Comparison of ENCODE assay signal across 8 cellular contexts in the genomic region with DNA sequence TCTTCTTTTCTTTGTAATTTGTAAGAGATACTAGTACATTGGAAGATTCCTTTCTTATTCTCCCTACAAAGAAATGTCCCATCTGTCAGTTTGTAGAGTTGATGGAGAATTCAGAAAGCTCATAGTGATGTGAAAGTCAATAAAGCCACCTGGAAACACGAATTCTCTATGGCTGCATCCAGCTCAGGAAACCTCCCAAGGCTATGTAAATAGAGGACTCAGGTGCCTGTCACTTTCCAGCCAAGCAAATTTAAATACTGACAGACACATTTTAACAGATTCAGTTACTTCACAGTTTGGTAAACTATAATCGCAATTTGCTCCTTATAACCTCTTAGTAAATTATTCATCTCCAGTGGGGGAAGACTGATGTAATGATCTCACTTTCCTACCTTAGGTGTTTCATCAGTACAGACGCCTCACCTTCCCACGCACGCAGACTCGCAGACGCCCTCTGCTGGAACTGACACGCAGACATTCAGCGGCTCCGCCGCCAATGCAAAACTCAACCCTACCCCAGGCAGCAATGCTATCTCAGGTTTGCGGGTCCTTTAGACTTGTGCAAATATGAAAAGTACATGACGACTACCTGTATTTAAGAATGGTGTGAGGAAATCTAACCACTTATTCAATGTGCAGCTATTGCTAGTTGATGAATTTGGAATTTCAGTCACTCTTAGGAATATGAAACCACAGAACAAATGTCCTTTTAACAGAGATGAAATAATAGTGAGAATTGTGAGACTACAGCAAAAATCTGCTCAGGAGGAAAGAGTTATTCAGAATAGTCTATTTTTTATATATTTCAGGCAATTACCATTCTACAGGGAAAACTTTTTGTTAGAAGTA.
DNase-seq lines count a peak whose midpoint lies in the region; ATAC-seq and TF ChIP-seq lines count a peak whose summit lies in the region.

No MANE protein-coding gene starts in this region.

- DNase-seq in NCI-H774 (lab: John Stamatoyannopoulos, UW) (peak; percentile 63), fibroblast of villous mesenchyme (ENCODE audit: low read depth) (peak; percentile 33), pons (ENCODE audit: low spot score) (peak; percentile 32), OCI-M2 (lab: John Stamatoyannopoulos, UW; ENCODE audit: unreplicated experiment) (no peak)
- peak; percentile 32 to 67 for DNase-seq in activated T-helper 1 cell treated with anti-CD3 and anti-CD28 coated beads, Interleukin-2, amount 50 U/mL, for 16 hours (ENCODE audit: low read depth in 1 of 2, low spot score in 1 of 2)

- peak; percentile 83 for TF ChIP-seq CTCF in fibroblast of villous mesenchyme (IDR thresholded peaks at IDR 0.05; ENCODE audit: insufficient read depth, low read depth, low read length)

- peak; percentile 66 for ATAC-seq in GM18909 (IDR thresholded peaks at IDR 0.05; ENCODE audit: poor library complexity, unreplicated experiment)
- no peak for ATAC-seq in GM21528 (IDR thresholded peaks at IDR 0.05; ENCODE audit: low FRiP score, unreplicated experiment)
- no peak for ATAC-seq in GM18517 (IDR thresholded peaks at IDR 0.05; ENCODE audit: unreplicated experiment)

- no peak overlapping the region for H3K4me3 ChIP-seq in fibroblast of villous mesenchyme (ENCODE audit: low read depth, low read length)
